ENCODE assay signal across 1 cellular context in genomic region chr16:67834242-67834614, GRCh38.
TF ChIP-seq lines count a peak whose summit lies in the region.

No MANE protein-coding gene starts in this region.

TF ChIP-seq in HepG2, 621 proteins besides CTCF, POLR2A, EP300 and RAD21 (continues in another document):
- no peak for TF ChIP-seq ZNF484 (CRISPR knock-in tag; IDR thresholded peaks at IDR 0.05; ENCODE audit: borderline replicate concordance, low read depth)
- TF ChIP-seq ZNF772 (CRISPR knock-in tag; IDR thresholded peaks at IDR 0.05): peak; percentile 14; the same call in 1 of the 2 replicates
- no peak for TF ChIP-seq KDM5A (IDR thresholded peaks at IDR 0.05; ENCODE audit: borderline replicate concordance, low read length)
- TF ChIP-seq TRIM22 (IDR thresholded peaks at IDR 0.05): no peak
- TF ChIP-seq JUND (CRISPR knock-in tag; IDR thresholded peaks at IDR 0.05): no peak
- TF ChIP-seq ZNF563 (CRISPR knock-in tag; IDR thresholded peaks at IDR 0.05): no peak
- no peak for TF ChIP-seq ZMYM2 (CRISPR knock-in tag; IDR thresholded peaks at IDR 0.05)
- TF ChIP-seq ZMAT5 (CRISPR knock-in tag; IDR thresholded peaks at IDR 0.05; ENCODE audit: borderline replicate concordance, low read depth): no peak
- no peak for TF ChIP-seq MBNL3 (CRISPR knock-in tag; conservative IDR thresholded peaks at IDR 0.05)
- no peak for TF ChIP-seq NFKBIZ (CRISPR knock-in tag; IDR thresholded peaks at IDR 0.05)
- TF ChIP-seq ZNF710 (CRISPR knock-in tag; IDR thresholded peaks at IDR 0.05; ENCODE audit: borderline replicate concordance): no peak
- no peak for TF ChIP-seq USF2 (IDR thresholded peaks at IDR 0.05; ENCODE audit: low read depth, low read length)
- TF ChIP-seq USF2 (CRISPR knock-in tag; IDR thresholded peaks at IDR 0.05; ENCODE audit: borderline replicate concordance): no peak
- TF ChIP-seq ZNF549 (CRISPR knock-in tag; IDR thresholded peaks at IDR 0.05): no peak
- no peak for TF ChIP-seq NRL (CRISPR knock-in tag; IDR thresholded peaks at IDR 0.05; ENCODE audit: borderline replicate concordance)
- TF ChIP-seq SP1 (IDR thresholded peaks at IDR 0.05): no peak
- no peak for TF ChIP-seq SP1 (CRISPR knock-in tag; IDR thresholded peaks at IDR 0.05)
- no peak for TF ChIP-seq LBX2 (CRISPR knock-in tag; IDR thresholded peaks at IDR 0.05; ENCODE audit: borderline replicate concordance)
- TF ChIP-seq ATAD3A (CRISPR knock-in tag; IDR thresholded peaks at IDR 0.05): no peak
- TF ChIP-seq TAF1 (CRISPR knock-in tag; IDR thresholded peaks at IDR 0.05): no peak
- no peak for TF ChIP-seq SOX5 (CRISPR knock-in tag; IDR thresholded peaks at IDR 0.05; ENCODE audit: borderline replicate concordance)
- TF ChIP-seq ZNF318 (CRISPR knock-in tag; IDR thresholded peaks at IDR 0.05): no peak; the same call in 1 of the 2 replicates
- no peak for TF ChIP-seq FOXC1 (CRISPR knock-in tag; IDR thresholded peaks at IDR 0.05; ENCODE audit: borderline replicate concordance)
- no peak for TF ChIP-seq HHEX (CRISPR knock-in tag; IDR thresholded peaks at IDR 0.05)
- TF ChIP-seq ZNF615 (CRISPR knock-in tag; IDR thresholded peaks at IDR 0.05; ENCODE audit: borderline replicate concordance): 0 out of 2 replicates have a peak, but pooled peaks have one; percentile 6
- TF ChIP-seq BCLAF1 (IDR thresholded peaks at IDR 0.05): no peak
- no peak for TF ChIP-seq ZBTB38 (CRISPR knock-in tag; IDR thresholded peaks at IDR 0.05)
- no peak for TF ChIP-seq PHF8 (CRISPR knock-in tag; IDR thresholded peaks at IDR 0.05)
- TF ChIP-seq ARID2 (CRISPR knock-in tag; IDR thresholded peaks at IDR 0.05; ENCODE audit: borderline replicate concordance): 0 out of 2 replicates have a peak, but pooled peaks have one; percentile 4
- no peak for TF ChIP-seq BRD4 (CRISPR knock-in tag; IDR thresholded peaks at IDR 0.05)
- TF ChIP-seq HIVEP1 (CRISPR knock-in tag; IDR thresholded peaks at IDR 0.05): no peak
- no peak for TF ChIP-seq TAF15 (IDR thresholded peaks at IDR 0.05; ENCODE audit: low read depth, low read length, poor library complexity, severe bottlenecking)
- TF ChIP-seq ZNF20 (CRISPR knock-in tag; IDR thresholded peaks at IDR 0.05): no peak
- no peak for TF ChIP-seq PTBP1 (IDR thresholded peaks at IDR 0.05; ENCODE audit: low read depth, low read length, poor library complexity, severe bottlenecking)
- TF ChIP-seq NFAT5 (CRISPR knock-in tag; IDR thresholded peaks at IDR 0.05): no peak
- TF ChIP-seq MYNN (CRISPR knock-in tag; IDR thresholded peaks at IDR 0.05; ENCODE audit: low read depth): 0 out of 2 replicates have a peak, but pooled peaks have one; percentile 13
- 0 out of 2 replicates have a peak, but pooled peaks have one; percentile 21 for TF ChIP-seq GTF3A (CRISPR knock-in tag; conservative IDR thresholded peaks at IDR 0.05)
- TF ChIP-seq REXO4 (CRISPR knock-in tag; IDR thresholded peaks at IDR 0.05; ENCODE audit: borderline replicate concordance): no peak
- TF ChIP-seq ZNF547 (CRISPR knock-in tag; IDR thresholded peaks at IDR 0.05): 0 out of 2 replicates have a peak, but pooled peaks have one; percentile 1
